In genomic region chr6:156280131-156280530, GRCh38 we compare ENCODE assay signal across 11 cellular contexts.
DNase-seq lines count a peak whose midpoint lies in the region; ATAC-seq and TF ChIP-seq lines count a peak whose summit lies in the region.
"Had no signal": no experiment of that assay in that cellular context is flagged by ENCODE, and none has a peak within 500 bp of the region (broad histone marks: within the 10 kb centered on the region; RNA-seq: fewer than 3 reads in every experiment).

No MANE protein-coding gene starts in this region.

- TF ChIP-seq POLR2A in stomach (IDR thresholded peaks at IDR 0.05): no peak

- H3K36me3 ChIP-seq in stomach: no peaks in the 10 kb centered on the region

- intact Hi-C loops in stomach (cut with DNase I; ENCODE audit: low total_unique reads): no loop called here

- ATAC-seq in GM21360 (IDR thresholded peaks at IDR 0.05; ENCODE audit: unreplicated experiment): peak; percentile 44
- no peak for ATAC-seq in HG03457 (IDR thresholded peaks at IDR 0.05; ENCODE audit: unreplicated experiment)
- ATAC-seq in GM21528 (IDR thresholded peaks at IDR 0.05; ENCODE audit: low FRiP score, unreplicated experiment): no peak
- ATAC-seq in stimulated activated effector memory CD8-positive, alpha-beta T cell treated with anti-CD3 and anti-CD28 coated beads, Interleukin-12 subunit alpha, Interleukin-12 subunit beta, amount 100 ng/mL, for 72 hours: no peak

- no peaks in the 10 kb centered on the region for H3K36me3 Mint-ChIP-seq in stimulated activated effector memory CD8-positive, alpha-beta T cell treated with anti-CD3 and anti-CD28 coated beads, Interleukin-12 subunit alpha, Interleukin-12 subunit beta, amount 100 ng/mL, for 72 hours

- no peak overlapping the region for H3K4me3 Mint-ChIP-seq in stimulated activated effector memory CD8-positive, alpha-beta T cell treated with anti-CD3 and anti-CD28 coated beads, Interleukin-12 subunit alpha, Interleukin-12 subunit beta, amount 100 ng/mL, for 72 hours
- H3K4me3 Mint-ChIP-seq: activated CD4-positive, alpha-beta memory T cell treated with anti-CD3 and anti-CD28 coated beads for 36 hours had no signal

- peaks cover 0 to 5% (median 2%) of the 10 kb centered on the region in 4 donors for H3K9me3 ChIP-seq in stomach

- H3K27ac ChIP-seq in stomach: no peak overlapping the region

- TF ChIP-seq CTCF in stomach (IDR thresholded peaks at IDR 0.05): no peak

- no peaks in the 10 kb centered on the region for H3K27me3 ChIP-seq in stomach

- peaks cover 3% of the 10 kb centered on the region for H3K9me3 Mint-ChIP-seq in stimulated activated effector memory CD8-positive, alpha-beta T cell treated with anti-CD3 and anti-CD28 coated beads, Interleukin-12 subunit alpha, Interleukin-12 subunit beta, amount 100 ng/mL, for 72 hours

- H3K4me1 ChIP-seq in stomach: no peaks in the 10 kb centered on the region

- no peak overlapping the region for H3K27ac Mint-ChIP-seq in stimulated activated effector memory CD8-positive, alpha-beta T cell treated with anti-CD3 and anti-CD28 coated beads, Interleukin-12 subunit alpha, Interleukin-12 subunit beta, amount 100 ng/mL, for 72 hours
- H3K27ac Mint-ChIP-seq: activated CD4-positive, alpha-beta memory T cell treated with anti-CD3 and anti-CD28 coated beads for 36 hours had no signal

- H3K4me1 Mint-ChIP-seq in stimulated activated effector memory CD8-positive, alpha-beta T cell treated with anti-CD3 and anti-CD28 coated beads, Interleukin-12 subunit alpha, Interleukin-12 subunit beta, amount 100 ng/mL, for 72 hours: no peaks in the 10 kb centered on the region

- TF ChIP-seq EP300 in stomach (IDR thresholded peaks at IDR 0.05): no peak

- DNase-seq in DMS153 (lab: John Stamatoyannopoulos, UW) (peak; percentile 62), KG1 (lab: John Stamatoyannopoulos, UW) (peak; percentile 12), NCI-H82 treated with DMSO at 0.1 percent for 48 hours (lab: John Stamatoyannopoulos, UW; ENCODE audit: unreplicated experiment) (peak; percentile 13), stomach (no peak)
- DNase-seq in stimulated activated effector memory CD8-positive, alpha-beta T cell treated with anti-CD3 and anti-CD28 coated beads, Interleukin-12 subunit alpha, Interleukin-12 subunit beta, amount 100 ng/mL, for 72 hours (ENCODE audit: low spot score in 2 of 2): no peak
- DNase-seq: activated CD4-positive, alpha-beta memory T cell treated with anti-CD3 and anti-CD28 coated beads for 36 hours; amygdala; SIG-M5 had no signal

- no peak overlapping the region for H3K4me3 ChIP-seq in stomach

- 60 to 65% (median 61%) methylated on average over 5 of the region's 5 CpGs for WGBS in stomach, 5 donors

Comparison
In these comparisons a context has a peak if more than half of its experiments do, and no peak if none do; other contexts are left out.
1. DNase-seq: peak in DMS153 (single experiment), KG1 (single experiment) and NCI-H82 treated with DMSO at 0.1 percent for 48 hours (single experiment); none in stomach (single experiment) and stimulated activated effector memory CD8-positive, alpha-beta T cell treated with anti-CD3 and anti-CD28 coated beads, Interleukin-12 subunit alpha, Interleukin-12 subunit beta, amount 100 ng/mL, for 72 hours (0 of 2).